ENCODE assay signal across 1 cellular context in genomic region chr6:33604941-33605854, GRCh38.
TF ChIP-seq lines count a peak whose summit lies in the region.

No MANE protein-coding gene starts in this region.

TF ChIP-seq in HepG2, 621 proteins besides CTCF, POLR2A, EP300 and RAD21:
- TF ChIP-seq PPARG (CRISPR knock-in tag; conservative IDR thresholded peaks at IDR 0.05) (0 out of 2 replicates have a peak, but pooled peaks have one; percentile 42), NR2F1 (CRISPR knock-in tag; IDR thresholded peaks at IDR 0.05) (no peak)
